Comparison of ENCODE assay signal across 27 cellular contexts in genomic region chr3:75140904-75141615, GRCh38.
DNase-seq lines count a peak whose midpoint lies in the region; ATAC-seq and TF ChIP-seq lines count a peak whose summit lies in the region.
"Had no signal": no experiment of that assay in that cellular context is flagged by ENCODE, and none has a peak within 500 bp of the region (broad histone marks: within the 10 kb centered on the region; RNA-seq: fewer than 3 reads in every experiment).

No MANE protein-coding gene starts in this region.

- ATAC-seq in HG03432 (IDR thresholded peaks at IDR 0.05; ENCODE audit: unreplicated experiment) (peak; percentile 59), RWPE2 (ENCODE audit: low read depth) (0 out of 3 replicates have a peak, but pooled peaks have one; percentile 21)
- ATAC-seq: activated T-cell treated with anti-CD3 and anti-CD28 coated beads, Interleukin-2, amount 50 U/mL, for 4 hours; left ventricle myocardium superior; psoas muscle; stimulated activated naive B cell treated with anti-CD40 and anti-IgM and Interleukin-4, amounts not matched to agents 10 μg/mL and 1 μg/mL and 100 μg/mL, for 72 hours had no signal

- H3K4me3 ChIP-seq in RWPE2 (ENCODE audit: severe bottlenecking) (no peak overlapping the region), colonic mucosa (no peak overlapping the region)
- H3K4me3 ChIP-seq: HAP-1, psoas muscle, sigmoid colon had no signal

- TF ChIP-seq CTCF in GM10266 (IDR thresholded peaks at IDR 0.05; ENCODE audit: control insufficient read depth, insufficient read depth, low read depth, missing control alignments) = peak; percentile 3
- TF ChIP-seq CTCF in RWPE2 (IDR thresholded peaks at IDR 0.05; ENCODE audit: poor library complexity, severe bottlenecking) = no peak
- no peak for TF ChIP-seq CTCF in colonic mucosa (IDR thresholded peaks at IDR 0.05)

- H3K36me3 ChIP-seq in RWPE2 (ENCODE audit: low read depth) (no peaks in the 10 kb centered on the region), colonic mucosa (no peaks in the 10 kb centered on the region)
- H3K36me3 ChIP-seq: HAP-1, sigmoid colon, WERI-Rb-1 had no signal

- H3K9ac ChIP-seq in colonic mucosa (ENCODE audit: low read depth in 2 of 2, low read length in 2 of 2) = no peak overlapping the region
- H3K9ac ChIP-seq: KMS-11, SK-N-SH had no signal

- no peaks in the 10 kb centered on the region for H3K4me1 ChIP-seq in RWPE2 (ENCODE audit: insufficient read depth, poor library complexity, severe bottlenecking)
- no peaks in the 10 kb centered on the region for H3K4me1 ChIP-seq in colonic mucosa
- H3K4me1 ChIP-seq: HAP-1, psoas muscle, sigmoid colon had no signal

- DNase-seq in GM10266 (ENCODE audit: extremely low spot score) = no peak
- DNase-seq in RWPE2 (ENCODE audit: low spot score) = no peak
- peak; percentile 40 for DNase-seq in kidney tubule cell (ENCODE audit: low spot score)
- DNase-seq in colonic mucosa = no peak
- DNase-seq in activated CD4-positive, CD25-positive, alpha-beta regulatory T cell (lab: John Stamatoyannopoulos, UW) = no peak
- DNase-seq in NCI-H1417 treated with DMSO at 0.1 percent for 48 hours (lab: John Stamatoyannopoulos, UW) = no peak
- DNase-seq: activated CD4-positive, alpha-beta T cell treated with anti-CD3 and anti-CD28 coated beads, Interleukin-2, amount 10 ng/mL, durations not matched to agents 24 days and 14 days; activated gamma-delta T cell treated with Interleukin-2 at 50 U/mL for 16 hours; activated T-cell treated with anti-CD3 and anti-CD28 coated beads, Interleukin-2, amount 50 U/mL, for 4 hours; C1 segment of cervical spinal cord; EL; left ventricle myocardium superior; naive B cell; NCI-H1694 treated with DMSO at 0.1 percent for 48 hours; NCI-H2171 treated with DMSO at 0.1 percent for 48 hours; NCI-H774; nucleus accumbens; psoas muscle; sigmoid colon; SK-N-SH; stimulated activated CD4-positive, alpha-beta T cell treated with anti-CD3 and anti-CD28 coated beads, Interleukin-4, amount 100 ng/mL, for 4 hours; stimulated activated naive B cell treated with anti-CD40 and anti-IgM and Interleukin-4, amounts not matched to agents 10 μg/mL and 1 μg/mL and 100 μg/mL, for 72 hours; T-helper 2 cell; WERI-Rb-1 had no signal

- no peak overlapping the region for H3K27ac ChIP-seq in RWPE2 (ENCODE audit: poor library complexity, severe bottlenecking)
- no peak overlapping the region for H3K27ac ChIP-seq in colonic mucosa
- H3K27ac ChIP-seq: KMS-11, psoas muscle, sigmoid colon, WERI-Rb-1 had no signal

- intact Hi-C loops in colonic mucosa (cut with DNase I) = no loop called here

- H3K27me3 ChIP-seq in RWPE2 (ENCODE audit: insufficient read depth, poor library complexity, severe bottlenecking) (no peaks in the 10 kb centered on the region), colonic mucosa (no peaks in the 10 kb centered on the region)
- H3K27me3 ChIP-seq: sigmoid colon had no signal

- H3K9me3 ChIP-seq in RWPE2 (ENCODE audit: severe bottlenecking) (no peaks in the 10 kb centered on the region), colonic mucosa (no peaks in the 10 kb centered on the region)
- H3K9me3 ChIP-seq: HAP-1, psoas muscle, sigmoid colon, SK-N-SH had no signal
